ENCODE assay signal across 24 cellular contexts in the genomic region with DNA sequence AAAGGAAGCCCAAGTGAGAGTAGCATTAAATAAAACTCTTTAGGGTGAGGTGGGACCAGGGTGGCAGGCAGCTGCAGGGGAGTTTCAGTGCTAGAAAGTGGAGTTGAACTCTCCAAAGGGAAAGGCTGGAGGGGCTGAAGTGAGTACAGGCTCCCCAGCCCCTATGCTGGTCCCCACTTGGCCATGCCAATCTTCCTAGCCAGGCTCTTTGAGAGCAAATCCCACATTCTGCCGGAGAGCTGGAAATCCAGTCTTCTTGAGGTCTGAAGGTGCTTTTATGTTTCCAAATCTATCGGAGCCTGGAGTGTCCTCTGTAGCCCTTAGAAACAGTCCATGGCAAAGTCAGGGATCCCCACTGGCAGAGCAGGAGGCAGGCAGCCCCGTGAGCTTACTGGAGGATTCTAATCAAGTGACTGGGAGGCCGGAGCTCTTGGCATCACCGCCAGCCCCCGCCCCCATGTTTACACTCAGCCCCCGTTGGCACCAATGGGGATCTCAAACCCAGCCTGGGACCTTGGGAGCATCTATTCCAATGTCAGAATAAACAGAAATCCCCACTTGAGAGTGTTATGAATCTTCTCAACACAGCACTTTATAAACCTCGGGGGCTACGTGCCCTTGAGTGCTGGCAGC. TPM values are rescaled to one million over a fixed set of nuclear protein-coding genes. Genes with fewer than 3 reads are reported as not detected.
A peak's percentile ranks its signal among the peaks of the same experiment; 100 is the strongest.
DNase-seq lines count a peak whose midpoint lies in the region; ATAC-seq and TF ChIP-seq lines count a peak whose summit lies in the region.
"Had no signal": no experiment of that assay in that cellular context is flagged by ENCODE, and none has a peak within 500 bp of the region (broad histone marks: within the 10 kb centered on the region; RNA-seq: fewer than 3 reads in every experiment).

No MANE protein-coding gene starts in this region.

- H3K4me1 Mint-ChIP-seq in stimulated activated memory B cell treated with anti-CD40 and anti-IgM and Interleukin-4, amounts not matched to agents 10 μg/mL and 1 μg/mL and 100 μg/mL, for 72 hours, result no peaks in the 10 kb centered on the region

- TF ChIP-seq POLR2A in prostate gland (IDR thresholded peaks at IDR 0.05), result no peak

- H3K27ac Mint-ChIP-seq in stimulated activated memory B cell treated with anti-CD40 and anti-IgM and Interleukin-4, amounts not matched to agents 10 μg/mL and 1 μg/mL and 100 μg/mL, for 72 hours, result no peak overlapping the region
- H3K27ac Mint-ChIP-seq: CD8-positive, alpha-beta T cell had no signal

- H3K9me3 ChIP-seq in right atrium auricular region, result no peaks in the 10 kb centered on the region
- H3K9me3 ChIP-seq in prostate gland, result no peaks in the 10 kb centered on the region
- H3K9me3 ChIP-seq: Caco-2, SJSA1 had no signal

- H3K36me3 ChIP-seq in right atrium auricular region, result no peaks in the 10 kb centered on the region
- no peaks in the 10 kb centered on the region for H3K36me3 ChIP-seq in prostate gland
- H3K36me3 ChIP-seq: SJSA1 had no signal

- DNase-seq in right atrium auricular region (ENCODE audit: low spot score) (peak; percentile 52), left ventricle myocardium superior (no peak), mesenteric fat pad (ENCODE audit: low spot score) (peak; percentile 79), NAMALWA (ENCODE audit: low spot score) (no peak), prostate gland (ENCODE audit: low spot score) (no peak)
- DNase-seq: Caco-2; CD8-positive, alpha-beta T cell; Kasumi-1; NCI-H1105; NCI-H1436 treated with DMSO at 0.1 percent for 48 hours; NCI-H187 treated with DMSO at 0.1 percent for 48 hours; NCI-H2171 treated with DMSO at 0.1 percent for 48 hours; NCI-H345; NCI-H510A treated with DMSO at 0.1 percent for 48 hours; NCI-H82; NK-92 treated with Interleukin-12 subunit alpha and Interleukin-12 subunit beta, amount 100 ng/mL, for 24 hours; PC-3 had no signal

- peaks cover 0 to 15% of the 10 kb centered on the region in 2 donors for H3K4me1 ChIP-seq in right atrium auricular region
- H3K4me1 ChIP-seq in prostate gland (replicated peaks), result no peaks in the 10 kb centered on the region
- H3K4me1 ChIP-seq: Caco-2 had no signal

- intact Hi-C loops in left ventricle myocardium superior (cut with micrococcal nuclease), result no loop called here
- intact Hi-C loops in prostate gland (cut with DNase I), result no loop called here

- H3K9me3 Mint-ChIP-seq in stimulated activated memory B cell treated with anti-CD40 and anti-IgM and Interleukin-4, amounts not matched to agents 10 μg/mL and 1 μg/mL and 100 μg/mL, for 72 hours, result peaks cover 7% of the 10 kb centered on the region
- H3K9me3 Mint-ChIP-seq: CD8-positive, alpha-beta T cell had no signal

- H3K27me3 ChIP-seq in right atrium auricular region (no peaks in the 10 kb centered on the region), prostate gland (replicated peaks; ENCODE audit: insufficient read depth) (no peaks in the 10 kb centered on the region)
- H3K27me3 ChIP-seq: SJSA1 had no signal

- H3K36me3 Mint-ChIP-seq in stimulated activated memory B cell treated with anti-CD40 and anti-IgM and Interleukin-4, amounts not matched to agents 10 μg/mL and 1 μg/mL and 100 μg/mL, for 72 hours, result no peaks in the 10 kb centered on the region
- H3K36me3 Mint-ChIP-seq: CD8-positive, alpha-beta T cell had no signal

- no peak for ATAC-seq in left ventricle myocardium superior
- ATAC-seq in stimulated activated memory B cell treated with anti-CD40 and anti-IgM and Interleukin-4, amounts not matched to agents 10 μg/mL and 1 μg/mL and 100 μg/mL, for 72 hours, result no peak
- ATAC-seq: CD8-positive, alpha-beta T cell; HepG2; PC-3 had no signal

- WGBS in prostate gland, result 81% methylated on average over 9 of the region's 9 CpGs

- H3K4me3 Mint-ChIP-seq in stimulated activated memory B cell treated with anti-CD40 and anti-IgM and Interleukin-4, amounts not matched to agents 10 μg/mL and 1 μg/mL and 100 μg/mL, for 72 hours, result no peak overlapping the region
- H3K4me3 Mint-ChIP-seq: CD8-positive, alpha-beta T cell had no signal

- no peaks in the 10 kb centered on the region for H3K27me3 Mint-ChIP-seq in stimulated activated memory B cell treated with anti-CD40 and anti-IgM and Interleukin-4, amounts not matched to agents 10 μg/mL and 1 μg/mL and 100 μg/mL, for 72 hours

- TF ChIP-seq CTCF in right atrium auricular region (IDR thresholded peaks at IDR 0.05) (no peak), prostate gland (IDR thresholded peaks at IDR 0.05) (no peak)

- H3K4me3 ChIP-seq in right atrium auricular region, result no peak overlapping the region
- H3K4me3 ChIP-seq in prostate gland, result no peak overlapping the region
- H3K4me3 ChIP-seq: SJSA1 had no signal

- no peak overlapping the region for H3K27ac ChIP-seq in right atrium auricular region
- peak overlapping the region; percentile 30 for H3K27ac ChIP-seq in cingulate gyrus (ENCODE audit: low read depth, low read length)
- no peak overlapping the region for H3K27ac ChIP-seq in prostate gland
- H3K27ac ChIP-seq: C4-2B, SJSA1 had no signal

RNA-seq across cellular contexts. Expression of gene ZNF536, which starts 18.3 kb away (rescaled TPM):
- total RNA-seq in right atrium auricular region (1 to 10 TPM; 1.9 to 2.7 TPM), left ventricle myocardium superior (6.4 TPM), mesenteric fat pad (not detected), prostate gland (10 to 100 TPM in 1 of 2 donors, 1 to 10 TPM in 1; 1.1 to 42.0 TPM)
- total RNA-seq: Caco-2; CD8-positive, alpha-beta T cell; HepG2; HT1080; M059J; PC-3 had no signal

Comparison
In these comparisons a context has a peak if more than half of its experiments do, and no peak if none do; other contexts are left out.
1. DNase-seq: peak in right atrium auricular region (single experiment) and mesenteric fat pad (single experiment); none in left ventricle myocardium superior (single experiment), NAMALWA (single experiment) and prostate gland (single experiment).